ENCODE assay signal across 17 cellular contexts in genomic region chr19:39132344-39132969, GRCh38. TPM values are rescaled to one million over a fixed set of nuclear protein-coding genes. Genes with fewer than 3 reads are reported as not detected.
DNase-seq lines count a peak whose midpoint lies in the region; ATAC-seq and TF ChIP-seq lines count a peak whose summit lies in the region.
"Had no signal": no experiment of that assay in that cellular context is flagged by ENCODE, and none has a peak within 500 bp of the region (broad histone marks: within the 10 kb centered on the region; RNA-seq: fewer than 3 reads in every experiment).

No MANE protein-coding gene starts in this region.

- H3K4me3 ChIP-seq in esophagus squamous epithelium: peak overlapping the region in 1 of 4 donors; percentile 42
- H3K4me3 ChIP-seq: gastrocnemius medialis had no signal

- H3K4me1 Mint-ChIP-seq in activated CD4-positive, alpha-beta T cell treated with anti-CD3 and anti-CD28 coated beads for 36 hours: peaks cover 29% of the 10 kb centered on the region
- H3K4me1 Mint-ChIP-seq in activated CD4-positive, alpha-beta T cell treated with anti-CD3 and anti-CD28 coated beads, Interleukin-2, amount 10 ng/mL, durations not matched to agents 7 days and 5 days: peaks cover 21% of the 10 kb centered on the region
- H3K4me1 Mint-ChIP-seq in IgD-negative memory B cell: peaks cover 0 to 29% (median 21%) of the 10 kb centered on the region in 3 donors

- H3K36me3 Mint-ChIP-seq in activated CD4-positive, alpha-beta T cell treated with anti-CD3 and anti-CD28 coated beads for 36 hours (ENCODE audit: low read depth): no peaks in the 10 kb centered on the region
- H3K36me3 Mint-ChIP-seq in activated CD4-positive, alpha-beta T cell treated with anti-CD3 and anti-CD28 coated beads, Interleukin-2, amount 10 ng/mL, durations not matched to agents 7 days and 5 days (ENCODE audit: low read depth): no peaks in the 10 kb centered on the region
- H3K36me3 Mint-ChIP-seq in IgD-negative memory B cell: peaks cover 5% of the 10 kb centered on the region
- H3K36me3 Mint-ChIP-seq: stimulated activated memory B cell treated with anti-CD40 and anti-IgM and Interleukin-4, amounts not matched to agents 10 μg/mL and 1 μg/mL and 100 μg/mL, for 72 hours had no signal

- H3K27ac Mint-ChIP-seq in activated CD4-positive, alpha-beta T cell treated with anti-CD3 and anti-CD28 coated beads for 36 hours: peak overlapping the region; percentile 52
- H3K27ac Mint-ChIP-seq in activated CD4-positive, alpha-beta T cell treated with anti-CD3 and anti-CD28 coated beads, Interleukin-2, amount 10 ng/mL, durations not matched to agents 7 days and 5 days: no peak overlapping the region
- peak overlapping the region; percentile 47 to 68 (median 62) for H3K27ac Mint-ChIP-seq in IgD-negative memory B cell
- H3K27ac Mint-ChIP-seq: activated T-helper 1 cell treated with anti-CD3 and anti-CD28 coated beads, Interleukin-12 subunit alpha, Interleukin-12 subunit beta, Interleukin-2, Interleukin-4 antibody, amounts not matched to agents 30 ng/mL and 10 ng/mL and 1 ng/mL, durations not matched to agents 14 hours and 24 hours and 36 hours had no signal

- H3K4me3 Mint-ChIP-seq in activated CD4-positive, alpha-beta T cell treated with anti-CD3 and anti-CD28 coated beads for 36 hours: no peak overlapping the region
- no peak overlapping the region for H3K4me3 Mint-ChIP-seq in activated CD4-positive, alpha-beta T cell treated with anti-CD3 and anti-CD28 coated beads, Interleukin-2, amount 10 ng/mL, durations not matched to agents 7 days and 5 days
- peak overlapping the region in 2 of 4 donors; percentile 6 to 52 for H3K4me3 Mint-ChIP-seq in IgD-negative memory B cell
- H3K4me3 Mint-ChIP-seq: activated T-helper 1 cell treated with anti-CD3 and anti-CD28 coated beads, Interleukin-12 subunit alpha, Interleukin-12 subunit beta, Interleukin-2, Interleukin-4 antibody, amounts not matched to agents 30 ng/mL and 10 ng/mL and 1 ng/mL, durations not matched to agents 14 hours and 24 hours and 36 hours; stimulated activated memory B cell treated with anti-CD40 and anti-IgM and Interleukin-4, amounts not matched to agents 10 μg/mL and 1 μg/mL and 100 μg/mL, for 72 hours had no signal

- POLR2A ChIA-PET in activated CD4-positive, alpha-beta T cell treated with anti-CD3 and anti-CD28 coated beads for 36 hours (lab: Charles Lee): no interaction called here
- POLR2A ChIA-PET in activated CD4-positive, alpha-beta T cell treated with anti-CD3 and anti-CD28 coated beads, Interleukin-2, amount 10 ng/mL, durations not matched to agents 7 days and 5 days (lab: Charles Lee): no interaction called here
- POLR2A ChIA-PET in GM10248 (lab: Yijun Ruan, JAX): no interaction called here

- 60% methylated on average over 18 to 20 of the region's 20 CpGs for WGBS in esophagus squamous epithelium, 2 donors

- H3K27ac ChIP-seq in esophagus squamous epithelium: peak overlapping the region in 3 of 4 donors; percentile 52 to 78 (median 75)

- no peaks in the 10 kb centered on the region for H3K27me3 ChIP-seq in esophagus squamous epithelium
- H3K27me3 ChIP-seq: gastrocnemius medialis had no signal

- H3K9me3 Mint-ChIP-seq in activated CD4-positive, alpha-beta T cell treated with anti-CD3 and anti-CD28 coated beads for 36 hours (ENCODE audit: low read depth): no peaks in the 10 kb centered on the region
- no peaks in the 10 kb centered on the region for H3K9me3 Mint-ChIP-seq in activated CD4-positive, alpha-beta T cell treated with anti-CD3 and anti-CD28 coated beads, Interleukin-2, amount 10 ng/mL, durations not matched to agents 7 days and 5 days
- no peaks in the 10 kb centered on the region for H3K9me3 Mint-ChIP-seq in IgD-negative memory B cell
- H3K9me3 Mint-ChIP-seq: activated T-helper 1 cell treated with anti-CD3 and anti-CD28 coated beads, Interleukin-12 subunit alpha, Interleukin-12 subunit beta, Interleukin-2, Interleukin-4 antibody, amounts not matched to agents 30 ng/mL and 10 ng/mL and 1 ng/mL, durations not matched to agents 14 hours and 24 hours and 36 hours; stimulated activated memory B cell treated with anti-CD40 and anti-IgM and Interleukin-4, amounts not matched to agents 10 μg/mL and 1 μg/mL and 100 μg/mL, for 72 hours had no signal

- intact Hi-C loops in activated CD4-positive, alpha-beta T cell treated with anti-CD3 and anti-CD28 coated beads for 36 hours (cut with DNase I, micrococcal nuclease): no loop called here
- intact Hi-C loops in esophagus squamous epithelium (cut with DNase I) (no loop called here), sciatic nerve (cut with DNase I) (no loop called here)

- no peaks in the 10 kb centered on the region for H3K9me3 ChIP-seq in esophagus squamous epithelium
- H3K9me3 ChIP-seq: gastrocnemius medialis had no signal

- TF ChIP-seq CTCF in esophagus squamous epithelium (IDR thresholded peaks at IDR 0.05) (no peak), GM10248 (IDR thresholded peaks at IDR 0.05; ENCODE audit: control extremely low read depth, extremely low read depth, low read depth, missing control alignments) (no peak)

- CTCF ChIA-PET in activated CD4-positive, alpha-beta T cell treated with anti-CD3 and anti-CD28 coated beads for 36 hours (lab: Charles Lee): interaction anchor here (0.7 to 1.4 kb wide), 2 partner anchors 10 to 621 kb away, joined by 3 to 6 read pairs; no protein-coding TSS in a partner anchor
- CTCF ChIA-PET in activated CD4-positive, alpha-beta T cell treated with anti-CD3 and anti-CD28 coated beads, Interleukin-2, amount 10 ng/mL, durations not matched to agents 7 days and 5 days (lab: Charles Lee): interaction anchor here (1.0 to 1.1 kb wide), 2 partner anchors 10 to 23 kb away, joined by 3 to 4 read pairs; no protein-coding TSS in a partner anchor
- CTCF ChIA-PET in GM10248 (lab: Yijun Ruan, JAX): interaction anchor here (0.8 to 2.7 kb wide), 5 partner anchors 9 to 197 kb away, joined by 3 to 10 read pairs (median 3); no protein-coding TSS in a partner anchor

- TF ChIP-seq POLR2A in esophagus squamous epithelium (IDR thresholded peaks at IDR 0.05): no peak

- no peaks in the 10 kb centered on the region for H3K27me3 Mint-ChIP-seq in activated CD4-positive, alpha-beta T cell treated with anti-CD3 and anti-CD28 coated beads for 36 hours
- H3K27me3 Mint-ChIP-seq in activated CD4-positive, alpha-beta T cell treated with anti-CD3 and anti-CD28 coated beads, Interleukin-2, amount 10 ng/mL, durations not matched to agents 7 days and 5 days: no peaks in the 10 kb centered on the region
- no peaks in the 10 kb centered on the region for H3K27me3 Mint-ChIP-seq in IgD-negative memory B cell
- H3K27me3 Mint-ChIP-seq: stimulated activated memory B cell treated with anti-CD40 and anti-IgM and Interleukin-4, amounts not matched to agents 10 μg/mL and 1 μg/mL and 100 μg/mL, for 72 hours had no signal

- peaks cover 55 to 92% (median 60%) of the 10 kb centered on the region in 3 donors for H3K4me1 ChIP-seq in esophagus squamous epithelium

- peak; percentile 59 for DNase-seq in activated CD4-positive, alpha-beta T cell treated with anti-CD3 and anti-CD28 coated beads for 36 hours
- no peak for DNase-seq in activated CD4-positive, alpha-beta T cell treated with anti-CD3 and anti-CD28 coated beads, Interleukin-2, amount 10 ng/mL, durations not matched to agents 7 days and 5 days
- no peak for DNase-seq in esophagus squamous epithelium (lab: John Stamatoyannopoulos, UW)
- DNase-seq in sciatic nerve (ENCODE audit: low spot score): no peak
- no peak for DNase-seq in DMS153 (lab: John Stamatoyannopoulos, UW)
- DNase-seq in activated CD8-positive, alpha-beta memory T cell treated with anti-CD3 and anti-CD28 coated beads, Interleukin-2, amount 50 U/mL, for 4 hours: no peak
- DNase-seq in GM10248 (ENCODE audit: extremely low spot score): no peak
- DNase-seq: 8988T; gastrocnemius medialis; NCI-H1417 treated with DMSO at 0.1 percent for 48 hours; NCI-H446 treated with DMSO at 0.1 percent for 48 hours; OCI-M1; stimulated activated CD4-positive, alpha-beta T cell treated with anti-CD3 and anti-CD28 coated beads, Interleukin-4, amount 100 ng/mL, for 24 hours had no signal

- ATAC-seq in activated CD4-positive, alpha-beta T cell treated with anti-CD3 and anti-CD28 coated beads for 36 hours: peak; percentile 76
- ATAC-seq in sciatic nerve: peak; percentile 3
- ATAC-seq: gastrocnemius medialis; SK-N-SH treated with all-trans-retinoic acid at 6 μM for 48 hours; stimulated activated memory B cell treated with anti-CD40 and anti-IgM and Interleukin-4, amounts not matched to agents 10 μg/mL and 1 μg/mL and 100 μg/mL, for 72 hours had no signal

- no peaks in the 10 kb centered on the region for H3K36me3 ChIP-seq in esophagus squamous epithelium
- H3K36me3 ChIP-seq: gastrocnemius medialis had no signal

RNA-seq across cellular contexts. Expression of gene PAK4, which starts 6.9 kb away (rescaled TPM):
- 10 to 100 TPM; 14.2 to 22.6 TPM for total RNA-seq in activated CD4-positive, alpha-beta T cell treated with anti-CD3 and anti-CD28 coated beads for 36 hours
- total RNA-seq in activated CD4-positive, alpha-beta T cell treated with anti-CD3 and anti-CD28 coated beads, Interleukin-2, amount 10 ng/mL, durations not matched to agents 7 days and 5 days: 10 to 100 TPM; 16.5 to 17.9 TPM
- 3.7 TPM for polyA plus RNA-seq in IgD-negative memory B cell
- 10 to 100 TPM; 12.2 to 40.1 (median 18.3) TPM for total RNA-seq in esophagus squamous epithelium
- 43.5 TPM for total RNA-seq in sciatic nerve

RNA-seq across cellular contexts. Expression of gene ACP7, which starts 48.3 kb away (rescaled TPM):
- not detected for total RNA-seq in activated CD4-positive, alpha-beta T cell treated with anti-CD3 and anti-CD28 coated beads for 36 hours
- not detected for total RNA-seq in activated CD4-positive, alpha-beta T cell treated with anti-CD3 and anti-CD28 coated beads, Interleukin-2, amount 10 ng/mL, durations not matched to agents 7 days and 5 days
- not detected for polyA plus RNA-seq in IgD-negative memory B cell
- total RNA-seq in esophagus squamous epithelium: under 1 TPM in 3 of 4 donors, not detected in 1; 0.19 to 0.57 (median 0.40) TPM
- 1.6 TPM for total RNA-seq in sciatic nerve
- total RNA-seq: activated T-helper 1 cell treated with anti-CD3 and anti-CD28 coated beads, Interleukin-12 subunit alpha, Interleukin-12 subunit beta, Interleukin-2, Interleukin-4 antibody, amounts not matched to agents 30 ng/mL and 10 ng/mL and 1 ng/mL, durations not matched to agents 14 hours and 24 hours and 36 hours; gastrocnemius medialis had no signal
